11 cellular contexts compared by ENCODE assay signal in genomic region chr9:2291980-2292704, GRCh38.
DNase-seq lines count a peak whose midpoint lies in the region; ATAC-seq lines count a peak whose summit lies in the region.
"Had no signal": no experiment of that assay in that cellular context is flagged by ENCODE, and none has a peak within 500 bp of the region (broad histone marks: within the 10 kb centered on the region; RNA-seq: fewer than 3 reads in every experiment).

No MANE protein-coding gene starts in this region.

- H3K36me3 Mint-ChIP-seq in activated naive CD4-positive, alpha-beta T cell treated with anti-CD3 and anti-CD28 coated beads, Interleukin-2, amount 50 U/mL, for 72 hours = no peaks in the 10 kb centered on the region
- H3K36me3 Mint-ChIP-seq in activated T-helper 17 cell treated with anti-CD3 and anti-CD28 coated beads, Interleukin-2, amount 50 U/mL, for 72 hours (ENCODE audit: low read depth) = no peaks in the 10 kb centered on the region
- H3K36me3 Mint-ChIP-seq: CD8-positive, alpha-beta T cell had no signal

- ATAC-seq in activated naive CD4-positive, alpha-beta T cell treated with anti-CD3 and anti-CD28 coated beads, Interleukin-2, amount 50 U/mL, for 72 hours = no peak
- ATAC-seq in activated T-helper 17 cell treated with anti-CD3 and anti-CD28 coated beads, Interleukin-2, amount 50 U/mL, for 72 hours (replicated peaks) = no peak
- ATAC-seq: CD8-positive, alpha-beta T cell had no signal

- H3K4me1 ChIP-seq in SJCRH30 = peaks cover 33% of the 10 kb centered on the region

- H3K27ac Mint-ChIP-seq in activated naive CD4-positive, alpha-beta T cell treated with anti-CD3 and anti-CD28 coated beads, Interleukin-2, amount 50 U/mL, for 72 hours = peak overlapping the region in 1 of 2 donors; percentile 5
- H3K27ac Mint-ChIP-seq in activated T-helper 17 cell treated with anti-CD3 and anti-CD28 coated beads, Interleukin-2, amount 50 U/mL, for 72 hours = no peak overlapping the region
- H3K27ac Mint-ChIP-seq: CD8-positive, alpha-beta T cell; T-helper 1 cell treated with Interleukin-12 subunit alpha and Interleukin-12 subunit beta and Interleukin-4 antibody, amounts not matched to agents 30 μg/mL and 1 μg/mL, for 36 hours had no signal

- H3K27me3 Mint-ChIP-seq in activated T-helper 17 cell treated with anti-CD3 and anti-CD28 coated beads, Interleukin-2, amount 50 U/mL, for 72 hours = peaks cover 25% of the 10 kb centered on the region

- H3K4me3 Mint-ChIP-seq in activated T-helper 17 cell treated with anti-CD3 and anti-CD28 coated beads, Interleukin-2, amount 50 U/mL, for 72 hours = no peak overlapping the region
- H3K4me3 Mint-ChIP-seq: CD8-positive, alpha-beta T cell; T-helper 1 cell treated with Interleukin-12 subunit alpha and Interleukin-12 subunit beta and Interleukin-4 antibody, amounts not matched to agents 30 μg/mL and 1 μg/mL, for 36 hours had no signal

- H3K36me3 ChIP-seq in SJCRH30 = no peaks in the 10 kb centered on the region

- no peaks in the 10 kb centered on the region for H3K9me3 Mint-ChIP-seq in activated naive CD4-positive, alpha-beta T cell treated with anti-CD3 and anti-CD28 coated beads, Interleukin-2, amount 50 U/mL, for 72 hours
- no peaks in the 10 kb centered on the region for H3K9me3 Mint-ChIP-seq in activated T-helper 17 cell treated with anti-CD3 and anti-CD28 coated beads, Interleukin-2, amount 50 U/mL, for 72 hours
- H3K9me3 Mint-ChIP-seq: CD8-positive, alpha-beta T cell; T-helper 1 cell treated with Interleukin-12 subunit alpha and Interleukin-12 subunit beta and Interleukin-4 antibody, amounts not matched to agents 30 μg/mL and 1 μg/mL, for 36 hours had no signal

- H3K27me3 ChIP-seq in SJCRH30 = no peaks in the 10 kb centered on the region

- H3K27ac ChIP-seq in SJCRH30 = peak overlapping the region; percentile 86
- H3K27ac ChIP-seq: HL-60 had no signal

- no peaks in the 10 kb centered on the region for H3K4me1 Mint-ChIP-seq in activated T-helper 17 cell treated with anti-CD3 and anti-CD28 coated beads, Interleukin-2, amount 50 U/mL, for 72 hours

- DNase-seq in COLO668 (lab: John Stamatoyannopoulos, UW; ENCODE audit: unreplicated experiment) (peak; percentile 85), NCI-H128 (lab: John Stamatoyannopoulos, UW; ENCODE audit: unreplicated experiment) (peak; percentile 59), SJCRH30 (peak; percentile 90 to 92), iris pigment epithelial cell (ENCODE audit: low read depth) (peak; percentile 31), Ammon's horn (ENCODE audit: low spot score) (no peak), NCI-H226 (no peak)
- DNase-seq in activated naive CD4-positive, alpha-beta T cell treated with anti-CD3 and anti-CD28 coated beads, Interleukin-2, amount 50 U/mL, for 72 hours (ENCODE audit: low spot score in 2 of 2) = no peak
- DNase-seq: CD8-positive, alpha-beta T cell had no signal

- no peaks in the 10 kb centered on the region for H3K9me3 ChIP-seq in SJCRH30 (replicated peaks)

- no peak overlapping the region for H3K4me3 ChIP-seq in SJCRH30

Comparison
In these comparisons a context has a peak if more than half of its experiments do, and no peak if none do; other contexts are left out.
1. DNase-seq: peak in COLO668 (single experiment), NCI-H128 (single experiment), SJCRH30 (2 of 2) and iris pigment epithelial cell (single experiment); none in Ammon's horn (single experiment), activated naive CD4-positive, alpha-beta T cell treated with anti-CD3 and anti-CD28 coated beads, Interleukin-2, amount 50 U/mL, for 72 hours (0 of 2) and NCI-H226 (single experiment).